1 cellular context compared by ENCODE assay signal in genomic region chr1:155250633-155251449, GRCh38.
TF ChIP-seq lines count a peak whose summit lies in the region.

No MANE protein-coding gene starts in this region.

TF ChIP-seq in neural cell, 6 proteins besides CTCF, POLR2A, EP300 and RAD21:
- no peak for TF ChIP-seq EZH2 (IDR thresholded peaks at IDR 0.05; ENCODE audit: borderline replicate concordance, insufficient read depth, low read length, poor library complexity, severe bottlenecking)
- no peak for TF ChIP-seq POLR2AphosphoS5 (IDR thresholded peaks at IDR 0.05)
- no peak for TF ChIP-seq REST (IDR thresholded peaks at IDR 0.05; ENCODE audit: borderline replicate concordance)
- TF ChIP-seq SMC3 (conservative IDR thresholded peaks at IDR 0.05; ENCODE audit: poor library complexity), result peak; percentile 87
- no peak for TF ChIP-seq TAF1 (IDR thresholded peaks at IDR 0.05; ENCODE audit: low read depth)
- TF ChIP-seq MXI1 (conservative IDR thresholded peaks at IDR 0.05; ENCODE audit: poor library complexity, severe bottlenecking), result no peak
